8 cellular contexts compared by ENCODE assay signal in the genomic region with DNA sequence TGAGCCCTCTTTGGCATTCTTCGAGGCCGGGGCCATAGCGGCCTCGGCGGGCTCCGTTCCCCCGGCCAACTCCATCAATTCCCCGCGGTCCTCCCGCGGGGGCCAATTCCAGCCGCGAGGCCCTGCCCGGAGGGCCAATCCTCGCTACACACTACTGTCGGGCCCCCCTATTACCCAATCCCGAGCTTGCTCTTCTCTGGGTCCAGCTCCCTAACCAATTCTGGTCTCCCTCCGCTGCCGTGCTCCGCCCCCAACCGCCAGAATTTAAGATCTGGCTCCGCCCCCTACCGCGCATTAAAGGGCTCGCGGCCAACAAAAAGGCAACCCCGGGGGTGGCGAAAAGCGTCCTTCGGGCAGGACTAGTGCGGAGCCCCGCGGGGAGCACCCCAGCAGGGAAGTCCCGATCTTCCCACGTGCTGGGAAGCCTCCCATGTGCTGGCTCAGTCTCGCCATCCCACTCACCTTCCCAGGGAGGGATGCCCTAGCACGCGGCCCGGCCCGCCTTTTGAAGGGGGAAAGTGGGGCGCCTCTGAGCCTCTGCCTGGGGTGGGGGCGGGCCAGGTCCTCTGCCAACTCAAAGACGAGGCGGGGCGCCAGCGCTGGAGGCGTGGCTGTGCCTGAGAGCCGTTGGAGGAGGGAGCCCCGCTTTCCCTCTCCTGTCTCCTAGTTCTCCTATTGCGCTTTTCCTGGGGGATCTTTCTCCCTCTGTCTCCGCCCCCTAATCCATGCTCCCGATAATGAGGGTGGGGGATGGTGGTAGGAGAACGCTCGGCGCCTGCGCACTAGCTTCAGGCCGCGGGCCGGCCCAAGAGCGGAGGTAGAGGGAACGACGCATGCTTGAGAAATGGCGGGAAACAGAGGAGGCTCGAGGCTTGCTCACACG. TPM values are rescaled to one million over a fixed set of nuclear protein-coding genes. Genes with fewer than 3 reads are reported as not detected.
A peak's percentile ranks its signal among the peaks of the same experiment; 100 is the strongest.
DNase-seq lines count a peak whose midpoint lies in the region; ATAC-seq and TF ChIP-seq lines count a peak whose summit lies in the region.

No MANE protein-coding gene starts in this region.

- POLR2A ChIA-PET in activated B cell treated with CpG ODN at 0.5 μM for 24 hours (lab: Charles Lee) = interaction anchor here (0.5 to 2.3 kb wide), 19 partner anchors 10 to 347 kb away, joined by 3 to 23 read pairs (median 5); partner anchors contain the start of genes CIC, POU2F2 and ZNF574

- no peaks in the 10 kb centered on the region for H3K79me2 ChIP-seq in smooth muscle cell (ENCODE audit: low read depth)

- H3K27me3 Mint-ChIP-seq in activated B cell treated with CpG ODN at 0.5 μM for 24 hours = no peaks in the 10 kb centered on the region

- peak overlapping the region; percentile 98 for H3K27ac Mint-ChIP-seq in activated B cell treated with CpG ODN at 0.5 μM for 24 hours

- peak overlapping the region; percentile 77 for H3K4me3 ChIP-seq in smooth muscle cell

- CTCF ChIA-PET in activated B cell treated with CpG ODN at 0.5 μM for 24 hours (lab: Charles Lee) = interaction anchor here (0.6 to 3.9 kb wide), 4 partner anchors 11 to 105 kb away, joined by 3 to 15 read pairs (median 10); partner anchors contain the start of gene CEACAM1

- H3K9ac ChIP-seq in smooth muscle cell (ENCODE audit: low read depth) = no peak overlapping the region

- H3K9me3 ChIP-seq in smooth muscle cell (replicated peaks; ENCODE audit: low read depth) = no peaks in the 10 kb centered on the region

- no peaks in the 10 kb centered on the region for H3K27me3 ChIP-seq in smooth muscle cell (ENCODE audit: low read depth)

- intact Hi-C loops in activated B cell treated with CpG ODN at 0.5 μM for 24 hours (cut with micrococcal nuclease) = loop anchor here (1.0 to 5.0 kb wide), 8 partner anchors 15 to 478 kb away; partner anchors contain the start of genes GSK3A and MEGF8

- TF ChIP-seq CTCF in activated B cell treated with CpG ODN at 0.5 μM for 24 hours (IDR thresholded peaks at IDR 0.05) (no peak), smooth muscle cell (IDR thresholded peaks at IDR 0.05; ENCODE audit: borderline replicate concordance, insufficient read depth, poor library complexity, severe bottlenecking) (no peak)

- H4K20me1 ChIP-seq in smooth muscle cell (ENCODE audit: low read depth) = no peaks in the 10 kb centered on the region

- peak overlapping the region; percentile 91 for H3K4me2 ChIP-seq in smooth muscle cell

- peaks cover 46% of the 10 kb centered on the region for H3K4me1 Mint-ChIP-seq in activated B cell treated with CpG ODN at 0.5 μM for 24 hours

- peaks cover 17% of the 10 kb centered on the region for H3K4me1 ChIP-seq in smooth muscle cell (ENCODE audit: low read depth)

- H3K36me3 ChIP-seq in smooth muscle cell (ENCODE audit: low read depth) = no peaks in the 10 kb centered on the region

- peak; percentile 52 for ATAC-seq in GM18499 (IDR thresholded peaks at IDR 0.05; ENCODE audit: insufficient read depth, unreplicated experiment)
- peak; percentile 82 for ATAC-seq in HG02852 (IDR thresholded peaks at IDR 0.05; ENCODE audit: unreplicated experiment)
- ATAC-seq in activated B cell treated with CpG ODN at 0.5 μM for 24 hours (ENCODE audit: low read depth) = peak; percentile 90

- H3K36me3 Mint-ChIP-seq in activated B cell treated with CpG ODN at 0.5 μM for 24 hours (ENCODE audit: low read depth) = peaks cover 20% of the 10 kb centered on the region

- DNase-seq in NCI-H2029 (lab: John Stamatoyannopoulos, UW) (peak; percentile 85), activated B cell treated with CpG ODN at 0.5 μM for 24 hours (peak; percentile 91), caudate nucleus (lab: John Stamatoyannopoulos, UW) (peak; percentile 60 to 97 (median 90)), inferior parietal cortex (ENCODE audit: extremely low spot score) (peak; percentile 92), smooth muscle cell (lab: John Stamatoyannopoulos, UW; ENCODE audit: unreplicated experiment) (peak; percentile 42), NCI-H446 treated with DMSO at 0.1 percent for 48 hours (lab: John Stamatoyannopoulos, UW) (no peak)

- H3K27ac ChIP-seq in caudate nucleus (ENCODE audit: low read depth, low read length) (peak overlapping the region; percentile 85), smooth muscle cell (ENCODE audit: low read depth) (no peak overlapping the region)

- 24% methylated on average over 58 of the region's 65 CpGs for WGBS in smooth muscle cell (ENCODE audit: low lambda C conversion rate)

- peak overlapping the region; percentile 98 for H3K4me3 Mint-ChIP-seq in activated B cell treated with CpG ODN at 0.5 μM for 24 hours

- no peaks in the 10 kb centered on the region for H3K9me3 Mint-ChIP-seq in activated B cell treated with CpG ODN at 0.5 μM for 24 hours

- H2AFZ ChIP-seq in smooth muscle cell (ENCODE audit: low read depth) = peak overlapping the region; percentile 94

- H3F3A ChIP-seq in smooth muscle cell (ENCODE audit: low read depth) = no peaks in the 10 kb centered on the region

RNA-seq across cellular contexts. Expression of gene LIPE, which starts 3.5 kb away (rescaled TPM):
- total RNA-seq in activated B cell treated with CpG ODN at 0.5 μM for 24 hours (37.2 and 37.3 TPM in 2 replicates), smooth muscle cell (4.0 and 9.2 TPM in 2 replicates)
- 4.1 and 8.4 TPM in 2 replicates for polyA plus RNA-seq in smooth muscle cell

RNA-seq across cellular contexts. Expression of gene CXCL17, which starts 19.0 kb away (rescaled TPM):
- total RNA-seq in activated B cell treated with CpG ODN at 0.5 μM for 24 hours = not detected in 2 replicates
- not detected in 2 replicates for total RNA-seq in smooth muscle cell
- polyA plus RNA-seq in smooth muscle cell = not detected in 2 replicates

RNA-seq across cellular contexts. Expression of gene CNFN, which starts 33.6 kb away (rescaled TPM):
- 1.00 and 2.4 TPM in 2 replicates for total RNA-seq in activated B cell treated with CpG ODN at 0.5 μM for 24 hours
- 24.1 and 31.3 TPM in 2 replicates for total RNA-seq in smooth muscle cell
- polyA plus RNA-seq in smooth muscle cell = 23.7 and 44.9 TPM in 2 replicates
